Comparison of ENCODE assay signal across 30 cellular contexts in genomic region chr11:80317612-80318011, GRCh38.
"Had no signal": no experiment of that assay in that cellular context is flagged by ENCODE, and none has a peak within 500 bp of the region (broad histone marks: within the 10 kb centered on the region; RNA-seq: fewer than 3 reads in every experiment).

No MANE protein-coding gene starts in this region.

- H3K36me3 Mint-ChIP-seq: activated CD4-positive, alpha-beta memory T cell treated with anti-CD3 and anti-CD28 coated beads for 36 hours; activated CD8-positive, alpha-beta memory T cell treated with anti-CD3 and anti-CD28 coated beads, Interleukin-2, amount 10 ng/mL, durations not matched to agents 7 days and 5 days; activated naive CD4-positive, alpha-beta T cell treated with anti-CD3 and anti-CD28 coated beads, Interleukin-2, amount 50 U/mL, for 72 hours; brain had no signal

- H3K27me3 Mint-ChIP-seq: activated B cell treated with CpG ODN at 0.5 μM for 24 hours; activated CD4-positive, alpha-beta memory T cell treated with anti-CD3 and anti-CD28 coated beads for 36 hours; activated CD8-positive, alpha-beta memory T cell treated with anti-CD3 and anti-CD28 coated beads, Interleukin-2, amount 10 ng/mL, durations not matched to agents 7 days and 5 days; activated T-helper 17 cell treated with anti-CD3 and anti-CD28 coated beads, Interleukin-2, amount 50 U/mL, for 72 hours; brain had no signal

- DNase-seq: activated B cell treated with CpG ODN at 0.5 μM for 24 hours; activated CD4-positive, alpha-beta memory T cell treated with anti-CD3 and anti-CD28 coated beads for 36 hours; activated CD4-positive, alpha-beta T cell treated with anti-CD3 and anti-CD28 coated beads for 4 hours; activated CD4-positive, alpha-beta T cell treated with anti-CD3 and anti-CD28 coated beads, Interleukin-2, amount 50 U/mL, for 1 hour; activated CD4-positive, CD25-positive, alpha-beta regulatory T cell treated with anti-CD3 and anti-CD28 coated beads, Interleukin-2, amount 50 U/mL, for 72 hours; activated CD8-positive, alpha-beta memory T cell treated with anti-CD3 and anti-CD28 coated beads, Interleukin-2, amount 10 ng/mL, durations not matched to agents 7 days and 5 days; activated CD8-positive, alpha-beta memory T cell treated with anti-CD3 and anti-CD28 coated beads, Interleukin-2, amount 50 U/mL, for 48 hours; activated effector memory CD4-positive, alpha-beta T cell treated with anti-CD3 and anti-CD28 coated beads, Interleukin-2, amount 50 U/mL, for 16 hours; activated naive CD4-positive, alpha-beta T cell treated with Interleukin-2 at 50 U/mL for 16 hours; activated T-cell treated with anti-CD3 and anti-CD28 coated beads, Interleukin-2, amount 50 U/mL, for 72 hours; adrenal gland; caudate nucleus; cerebellar nuclear complex; MV-4-11; NCI-H1092; NCI-H1436 treated with DMSO at 0.1 percent for 48 hours; NCI-H1694 treated with DMSO at 0.1 percent for 48 hours; NCI-H2029; NCI-H2107; NCI-H226; NCI-H524 treated with DMSO at 0.1 percent for 48 hours; OCI-M1; Right ventricle myocardium superior; SW 1271; T-helper 1 cell; T-helper 2 cell; T-helper 9 cell had no signal

- H3K4me3 Mint-ChIP-seq: activated B cell treated with CpG ODN at 0.5 μM for 24 hours; activated CD4-positive, alpha-beta memory T cell treated with anti-CD3 and anti-CD28 coated beads for 36 hours; activated CD8-positive, alpha-beta memory T cell treated with anti-CD3 and anti-CD28 coated beads, Interleukin-2, amount 10 ng/mL, durations not matched to agents 7 days and 5 days; activated T-cell treated with anti-CD3 and anti-CD28 coated beads, Interleukin-2, amount 50 U/mL, for 72 hours; activated T-helper 17 cell treated with anti-CD3 and anti-CD28 coated beads, Interleukin-2, amount 50 U/mL, for 72 hours; brain had no signal

- H3K4me1 Mint-ChIP-seq: activated B cell treated with CpG ODN at 0.5 μM for 24 hours; activated CD8-positive, alpha-beta memory T cell treated with anti-CD3 and anti-CD28 coated beads, Interleukin-2, amount 10 ng/mL, durations not matched to agents 7 days and 5 days; activated T-helper 17 cell treated with anti-CD3 and anti-CD28 coated beads, Interleukin-2, amount 50 U/mL, for 72 hours; brain had no signal

- ATAC-seq: activated CD8-positive, alpha-beta memory T cell treated with anti-CD3 and anti-CD28 coated beads, Interleukin-2, amount 10 ng/mL, durations not matched to agents 7 days and 5 days; activated naive CD4-positive, alpha-beta T cell treated with anti-CD3 and anti-CD28 coated beads, Interleukin-2, amount 50 U/mL, for 72 hours; activated T-cell treated with anti-CD3 and anti-CD28 coated beads, Interleukin-2, amount 50 U/mL, for 72 hours; activated T-helper 17 cell treated with anti-CD3 and anti-CD28 coated beads, Interleukin-2, amount 50 U/mL, for 72 hours had no signal

- H3K9me3 Mint-ChIP-seq: activated B cell treated with CpG ODN at 0.5 μM for 24 hours, brain had no signal
